In the genomic region with DNA sequence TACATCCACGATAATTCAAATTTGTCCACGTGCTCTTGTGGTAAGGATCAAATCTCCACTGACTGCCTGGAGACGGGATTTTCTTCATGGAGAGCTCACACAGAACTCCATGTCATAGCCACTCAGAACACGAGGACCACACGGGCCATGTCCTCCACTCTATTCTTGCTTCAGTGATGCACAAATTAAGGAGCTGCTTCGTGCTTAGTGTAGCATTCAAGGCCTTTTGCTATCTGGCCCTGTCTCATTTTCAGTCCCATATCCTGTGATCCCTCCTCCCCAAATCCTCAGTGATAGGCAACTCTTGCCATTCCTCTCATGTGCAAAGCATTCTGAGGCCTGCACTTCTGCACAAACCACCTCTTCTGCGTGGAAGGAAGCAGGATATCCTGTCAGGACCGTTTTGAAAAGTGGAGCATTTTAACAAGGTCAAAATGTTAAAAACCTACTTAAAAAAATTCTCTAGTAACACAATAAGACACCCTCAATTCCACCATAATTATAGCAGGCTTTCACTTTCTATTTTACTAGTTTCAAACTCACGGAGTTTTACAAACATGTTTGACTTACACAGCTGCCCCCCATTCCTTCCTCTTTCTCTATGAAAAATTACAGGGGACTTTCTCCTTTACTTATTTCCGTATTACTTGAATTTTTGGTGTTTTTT, we compare ENCODE assay signal across 8 cellular contexts. TPM values are rescaled to one million over a fixed set of nuclear protein-coding genes. Genes with fewer than 3 reads are reported as not detected.
DNase-seq lines count a peak whose midpoint lies in the region; ATAC-seq and TF ChIP-seq lines count a peak whose summit lies in the region.

No MANE protein-coding gene starts in this region.

- H3K9me3 ChIP-seq in heart right ventricle = no peaks in the 10 kb centered on the region

- H3K27me3 ChIP-seq in heart right ventricle = no peaks in the 10 kb centered on the region

- H3K4me1 Mint-ChIP-seq in activated naive CD4-positive, alpha-beta T cell treated with anti-CD3 and anti-CD28 coated beads, Interleukin-2, amount 10 ng/mL, durations not matched to agents 7 days and 5 days = peaks cover 71% of the 10 kb centered on the region
- H3K4me1 Mint-ChIP-seq in osteocyte (ENCODE audit: unreplicated experiment) = peaks cover 7% of the 10 kb centered on the region

- CTCF ChIA-PET in activated naive CD4-positive, alpha-beta T cell treated with anti-CD3 and anti-CD28 coated beads, Interleukin-2, amount 10 ng/mL, durations not matched to agents 7 days and 5 days (lab: Charles Lee) = interaction anchor here (0.6 to 3.9 kb wide), 12 partner anchors 10 to 235 kb away, joined by 3 to 22 read pairs (median 4); a partner anchor contains a TSS

- no peaks in the 10 kb centered on the region for H3K27me3 Mint-ChIP-seq in activated naive CD4-positive, alpha-beta T cell treated with anti-CD3 and anti-CD28 coated beads, Interleukin-2, amount 10 ng/mL, durations not matched to agents 7 days and 5 days
- no peaks in the 10 kb centered on the region for H3K27me3 Mint-ChIP-seq in osteocyte (ENCODE audit: unreplicated experiment)

- WGBS in heart right ventricle, 2 donors = 63 to 74% methylated on average over 10 of the region's 10 CpGs

- H3K36me3 Mint-ChIP-seq in activated naive CD4-positive, alpha-beta T cell treated with anti-CD3 and anti-CD28 coated beads, Interleukin-2, amount 10 ng/mL, durations not matched to agents 7 days and 5 days = peaks cover 76% of the 10 kb centered on the region
- H3K36me3 Mint-ChIP-seq in osteocyte (ENCODE audit: unreplicated experiment) = peaks cover 27% of the 10 kb centered on the region

- TF ChIP-seq CTCF in heart right ventricle (IDR thresholded peaks at IDR 0.05) (no peak), osteocyte (IDR thresholded peaks at IDR 0.05) (no peak)

- H3K27ac ChIP-seq in heart right ventricle = peak overlapping the region; percentile 40 to 87 (median 62)

- H3K4me3 ChIP-seq in heart right ventricle = peak overlapping the region in 5 of 10 donors; percentile 8 to 28 (median 12)

- intact Hi-C loops in heart right ventricle (cut with DNase I) = no loop called here
- intact Hi-C loops in Right ventricle myocardium superior (cut with DNase I) = no loop called here

- peak overlapping the region; percentile 100 for H3K27ac Mint-ChIP-seq in activated naive CD4-positive, alpha-beta T cell treated with anti-CD3 and anti-CD28 coated beads, Interleukin-2, amount 10 ng/mL, durations not matched to agents 7 days and 5 days
- H3K27ac Mint-ChIP-seq in osteocyte (ENCODE audit: unreplicated experiment) = no peak overlapping the region

- ATAC-seq in heart right ventricle (peak in 7 of 8 donors; percentile 23 to 59 (median 37)), Right ventricle myocardium superior (ENCODE audit: poor library complexity) (no peak), HG03159 (IDR thresholded peaks at IDR 0.05; ENCODE audit: unreplicated experiment) (peak; percentile 60)

- H3K36me3 ChIP-seq in heart right ventricle = peaks cover 0 to 32% (median 0%) of the 10 kb centered on the region in 9 donors

- DNase-seq in heart right ventricle (no peak), Right ventricle myocardium superior (no peak), osteocyte (ENCODE audit: extremely low spot score, unreplicated experiment) (peak; percentile 8), GM03348 (ENCODE audit: low spot score) (no peak), NCI-H774 (lab: John Stamatoyannopoulos, UW) (no peak), AG08396 (ENCODE audit: low spot score) (no peak)
- DNase-seq in activated naive CD4-positive, alpha-beta T cell treated with anti-CD3 and anti-CD28 coated beads, Interleukin-2, amount 10 ng/mL, durations not matched to agents 7 days and 5 days = peak; percentile 68

- H3K4me1 ChIP-seq in heart right ventricle = peaks cover 0 to 39% (median 14%) of the 10 kb centered on the region in 9 donors

- peak overlapping the region; percentile 80 for H3K4me3 Mint-ChIP-seq in activated naive CD4-positive, alpha-beta T cell treated with anti-CD3 and anti-CD28 coated beads, Interleukin-2, amount 10 ng/mL, durations not matched to agents 7 days and 5 days
- no peak overlapping the region for H3K4me3 Mint-ChIP-seq in osteocyte (ENCODE audit: unreplicated experiment)

- H3K9me3 Mint-ChIP-seq in activated naive CD4-positive, alpha-beta T cell treated with anti-CD3 and anti-CD28 coated beads, Interleukin-2, amount 10 ng/mL, durations not matched to agents 7 days and 5 days = peaks cover 18% of the 10 kb centered on the region
- H3K9me3 Mint-ChIP-seq in osteocyte (ENCODE audit: unreplicated experiment) = no peaks in the 10 kb centered on the region

RNA-seq across cellular contexts. Expression of a gene that starts 35.2 kb away (rescaled TPM):
- total RNA-seq in heart right ventricle (10 to 100 TPM in 1 of 10 donors, 1 to 10 TPM in 9; 2.0 to 11.8 (median 3.8) TPM), Right ventricle myocardium superior (5.0 TPM), osteocyte (42.2 and 43.6 TPM in 2 replicates)
- 10 to 100 TPM in 1 of 2 donors, 1 to 10 TPM in 1; 3.3 to 11.1 TPM for polyA plus RNA-seq in heart right ventricle

Comparison
In these comparisons a context has a peak if more than half of its experiments do, and no peak if none do; other contexts are left out.
1. DNase-seq: peak in activated naive CD4-positive, alpha-beta T cell treated with anti-CD3 and anti-CD28 coated beads, Interleukin-2, amount 10 ng/mL, durations not matched to agents 7 days and 5 days (single experiment) and osteocyte (single experiment); none in heart right ventricle (0 of 2), Right ventricle myocardium superior (single experiment), GM03348 (single experiment), NCI-H774 (single experiment) and AG08396 (single experiment).